In the genomic region with DNA sequence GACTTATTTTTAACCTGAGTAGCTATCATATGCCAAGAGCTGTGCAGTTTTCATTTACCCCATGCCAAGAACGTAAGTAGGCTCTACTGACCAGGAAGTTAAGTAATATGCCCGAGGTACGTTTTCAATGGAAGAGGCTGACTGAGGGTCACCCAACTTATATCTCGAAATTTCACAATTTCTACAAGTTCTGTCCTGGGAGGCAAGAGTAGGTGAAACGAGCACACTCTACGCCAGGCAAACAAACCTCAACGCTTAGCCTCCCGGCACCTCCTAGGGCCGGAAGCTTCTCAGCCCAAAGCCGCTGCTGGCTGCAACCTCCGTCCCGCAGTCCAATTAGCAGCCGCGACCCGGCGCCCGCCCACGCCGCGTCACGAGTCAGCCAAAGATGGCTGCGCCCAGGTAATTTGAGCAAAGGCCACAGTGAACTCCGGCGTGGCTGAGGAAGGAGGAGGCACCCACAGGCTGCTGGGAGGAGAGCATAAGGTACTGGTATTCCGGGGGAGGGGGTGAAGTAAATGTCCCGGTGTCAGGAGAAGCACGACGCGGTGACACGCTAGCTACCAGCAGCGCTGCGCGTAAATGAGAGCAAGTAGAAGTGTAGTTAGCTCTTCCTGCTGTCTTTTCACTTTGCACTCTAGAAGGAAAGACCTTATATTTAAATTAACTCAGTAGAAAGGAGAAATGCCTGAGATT, we compare ENCODE assay signal across 1 cellular context.
TF ChIP-seq lines count a peak whose summit lies in the region.

TSS of gene TMEM126A (plus strand) at position 364 of the 696 bp plus-strand sequence. CDS start 2,289 bp downstream, outside the sequence.

TF ChIP-seq in GM12878, 131 proteins besides CTCF, POLR2A, EP300 and RAD21 (continued from another document and continues in another):
- TF ChIP-seq ZNF687 (IDR thresholded peaks at IDR 0.05) (peak; percentile 53; the same call in 1 of the 2 replicates), ZNF384 (IDR thresholded peaks at IDR 0.05; ENCODE audit: borderline replicate concordance, low read depth, low read length) (no peak), SP1 (IDR thresholded peaks at IDR 0.05; ENCODE audit: low read depth, low read length) (peak; percentile 71), ATF7 (IDR thresholded peaks at IDR 0.05; ENCODE audit: low read depth) (0 out of 2 replicates have a peak, but pooled peaks have one; percentile 27), NFIC (IDR thresholded peaks at IDR 0.05; ENCODE audit: low read depth, low read length) (peak; percentile 38; the same call in 1 of the 2 replicates), BMI1 (IDR thresholded peaks at IDR 0.05; ENCODE audit: borderline replicate concordance) (no peak; the same call in 1 of the 2 replicates), SIN3A (IDR thresholded peaks at IDR 0.05; ENCODE audit: low read depth, low read length) (peak; percentile 88; the same call in 1 of the 2 replicates), ZBED1 (IDR thresholded peaks at IDR 0.05; ENCODE audit: borderline replicate concordance) (peak; percentile 47; the same call in 1 of the 2 replicates), NR2C1 (IDR thresholded peaks at IDR 0.05) (peak; percentile 81), SUZ12 (IDR thresholded peaks at IDR 0.05; ENCODE audit: unreplicated experiment) (no peak), CREM (IDR thresholded peaks at IDR 0.05; ENCODE audit: low read depth) (peak; percentile 79), IKZF1 (conservative IDR thresholded peaks at IDR 0.05) (peak; percentile 62), GABPA (IDR thresholded peaks at IDR 0.05; ENCODE audit: low read depth) (peak; percentile 79), IKZF2 (IDR thresholded peaks at IDR 0.05) (0 out of 4 replicates have a peak, but pooled peaks of 1 of the 2 experiments have one; percentile 6), SMC3 (IDR thresholded peaks at IDR 0.05; ENCODE audit: borderline replicate concordance, low read length) (no peak), HDAC6 (IDR thresholded peaks at IDR 0.05; ENCODE audit: unreplicated experiment) (peak; percentile 55), CBX5 (IDR thresholded peaks at IDR 0.05; ENCODE audit: low read depth) (peak; percentile 57; the same call in 1 of the 2 replicates), MEF2A (IDR thresholded peaks at IDR 0.05; ENCODE audit: insufficient read depth, low read depth, low read length) (no peak), BHLHE40 (IDR thresholded peaks at IDR 0.05; ENCODE audit: borderline replicate concordance in 1 of 2, low read depth in 2 of 2, low read length in 1 of 2) (peak; percentile 76 to 88; a peak in 3 of 4 replicates), NBN (IDR thresholded peaks at IDR 0.05) (peak; percentile 67), NR2F1 (conservative IDR thresholded peaks at IDR 0.05) (peak; percentile 51; the same call in 1 of the 2 replicates), CREB1 (IDR thresholded peaks at IDR 0.05; ENCODE audit: low read depth) (peak; percentile 91), MYB (IDR thresholded peaks at IDR 0.05; ENCODE audit: borderline replicate concordance, low read depth, low read length) (no peak), HDGF (IDR thresholded peaks at IDR 0.05) (peak; percentile 75; the same call in 1 of the 2 replicates), HDAC2 (IDR thresholded peaks at IDR 0.05) (peak; percentile 85; the same call in 1 of the 2 replicates), PML (IDR thresholded peaks at IDR 0.05; ENCODE audit: low read length) (peak; percentile 94), MTA2 (IDR thresholded peaks at IDR 0.05; ENCODE audit: low read depth) (peak; percentile 52; the same call in 1 of the 2 replicates), CHD2 (IDR thresholded peaks at IDR 0.05; ENCODE audit: borderline replicate concordance, low read depth, low read length) (peak; percentile 63; the same call in 1 of the 2 replicates), EED (IDR thresholded peaks at IDR 0.05; ENCODE audit: low read depth) (0 out of 2 replicates have a peak, but pooled peaks have one; percentile 10), RAD51 (IDR thresholded peaks at IDR 0.05) (peak; percentile 72), IRF4 (IDR thresholded peaks at IDR 0.05; ENCODE audit: low read depth, low read length) (no peak), YY1 (IDR thresholded peaks at IDR 0.05; ENCODE audit: low read depth, low read length) (peak; percentile 99), MXI1 (IDR thresholded peaks at IDR 0.05; ENCODE audit: low read depth, low read length) (peak; percentile 91), LARP7 (IDR thresholded peaks at IDR 0.05) (peak; percentile 57; the same call in 1 of the 2 replicates), BACH1 (IDR thresholded peaks at IDR 0.05; ENCODE audit: borderline replicate concordance) (0 out of 2 replicates have a peak, but pooled peaks have one; percentile 56), RELA (IDR thresholded peaks at IDR 0.05; ENCODE audit: borderline replicate concordance, partially characterized antibody) (peak; percentile 34), TAF1 (IDR thresholded peaks at IDR 0.05; ENCODE audit: borderline replicate concordance, low read depth, low read length) (peak; percentile 88), ESRRA (IDR thresholded peaks at IDR 0.05; ENCODE audit: low read length) (0 out of 2 replicates have a peak, but pooled peaks have one; percentile 17), RB1 (IDR thresholded peaks at IDR 0.05; ENCODE audit: borderline replicate concordance) (0 out of 2 replicates have a peak, but pooled peaks have one; percentile 42), POU2F2 (IDR thresholded peaks at IDR 0.05; ENCODE audit: borderline replicate concordance, low read depth, low read length) (peak; percentile 69; the same call in 2 of the 3 replicates), SMAD5 (IDR thresholded peaks at IDR 0.05; ENCODE audit: low read depth) (peak; percentile 89; the same call in 1 of the 2 replicates), PAX8 (IDR thresholded peaks at IDR 0.05) (no peak), SREBF1 (IDR thresholded peaks at IDR 0.05; ENCODE audit: low read length) (0 out of 2 replicates have a peak, but pooled peaks have one; percentile 16), GATAD2B (conservative IDR thresholded peaks at IDR 0.05; ENCODE audit: low read depth) (peak; percentile 27; the same call in 1 of the 2 replicates)
- TF ChIP-seq, protein P1, sequence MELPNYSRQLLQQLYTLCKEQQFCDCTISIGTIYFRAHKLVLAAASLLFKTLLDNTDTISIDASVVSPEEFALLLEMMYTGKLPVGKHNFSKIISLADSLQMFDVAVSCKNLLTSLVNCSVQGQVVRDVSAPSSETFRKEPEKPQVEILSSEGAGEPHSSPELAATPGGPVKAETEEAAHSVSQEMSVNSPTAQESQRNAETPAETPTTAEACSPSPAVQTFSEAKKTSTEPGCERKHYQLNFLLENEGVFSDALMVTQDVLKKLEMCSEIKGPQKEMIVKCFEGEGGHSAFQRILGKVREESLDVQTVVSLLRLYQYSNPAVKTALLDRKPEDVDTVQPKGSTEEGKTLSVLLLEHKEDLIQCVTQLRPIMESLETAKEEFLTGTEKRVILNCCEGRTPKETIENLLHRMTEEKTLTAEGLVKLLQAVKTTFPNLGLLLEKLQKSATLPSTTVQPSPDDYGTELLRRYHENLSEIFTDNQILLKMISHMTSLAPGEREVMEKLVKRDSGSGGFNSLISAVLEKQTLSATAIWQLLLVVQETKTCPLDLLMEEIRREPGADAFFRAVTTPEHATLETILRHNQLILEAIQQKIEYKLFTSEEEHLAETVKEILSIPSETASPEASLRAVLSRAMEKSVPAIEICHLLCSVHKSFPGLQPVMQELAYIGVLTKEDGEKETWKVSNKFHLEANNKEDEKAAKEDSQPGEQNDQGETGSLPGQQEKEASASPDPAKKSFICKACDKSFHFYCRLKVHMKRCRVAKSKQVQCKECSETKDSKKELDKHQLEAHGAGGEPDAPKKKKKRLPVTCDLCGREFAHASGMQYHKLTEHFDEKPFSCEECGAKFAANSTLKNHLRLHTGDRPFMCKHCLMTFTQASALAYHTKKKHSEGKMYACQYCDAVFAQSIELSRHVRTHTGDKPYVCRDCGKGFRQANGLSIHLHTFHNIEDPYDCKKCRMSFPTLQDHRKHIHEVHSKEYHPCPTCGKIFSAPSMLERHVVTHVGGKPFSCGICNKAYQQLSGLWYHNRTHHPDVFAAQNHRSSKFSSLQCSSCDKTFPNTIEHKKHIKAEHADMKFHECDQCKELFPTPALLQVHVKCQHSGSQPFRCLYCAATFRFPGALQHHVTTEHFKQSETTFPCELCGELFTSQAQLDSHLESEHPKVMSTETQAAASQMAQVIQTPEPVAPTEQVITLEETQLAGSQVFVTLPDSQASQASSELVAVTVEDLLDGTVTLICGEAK (IDR thresholded peaks at IDR 0.05; ENCODE audit: borderline replicate concordance), result peak; percentile 71; the same call in 1 of the 2 replicates
- TF ChIP-seq, protein P2, sequence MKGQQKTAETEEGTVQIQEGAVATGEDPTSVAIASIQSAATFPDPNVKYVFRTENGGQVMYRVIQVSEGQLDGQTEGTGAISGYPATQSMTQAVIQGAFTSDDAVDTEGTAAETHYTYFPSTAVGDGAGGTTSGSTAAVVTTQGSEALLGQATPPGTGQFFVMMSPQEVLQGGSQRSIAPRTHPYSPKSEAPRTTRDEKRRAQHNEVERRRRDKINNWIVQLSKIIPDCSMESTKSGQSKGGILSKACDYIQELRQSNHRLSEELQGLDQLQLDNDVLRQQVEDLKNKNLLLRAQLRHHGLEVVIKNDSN (IDR thresholded peaks at IDR 0.05; ENCODE audit: borderline replicate concordance, extremely low read length, insufficient read depth, low read depth, low read length), result peak; percentile 71
- TF ChIP-seq, protein P3, sequence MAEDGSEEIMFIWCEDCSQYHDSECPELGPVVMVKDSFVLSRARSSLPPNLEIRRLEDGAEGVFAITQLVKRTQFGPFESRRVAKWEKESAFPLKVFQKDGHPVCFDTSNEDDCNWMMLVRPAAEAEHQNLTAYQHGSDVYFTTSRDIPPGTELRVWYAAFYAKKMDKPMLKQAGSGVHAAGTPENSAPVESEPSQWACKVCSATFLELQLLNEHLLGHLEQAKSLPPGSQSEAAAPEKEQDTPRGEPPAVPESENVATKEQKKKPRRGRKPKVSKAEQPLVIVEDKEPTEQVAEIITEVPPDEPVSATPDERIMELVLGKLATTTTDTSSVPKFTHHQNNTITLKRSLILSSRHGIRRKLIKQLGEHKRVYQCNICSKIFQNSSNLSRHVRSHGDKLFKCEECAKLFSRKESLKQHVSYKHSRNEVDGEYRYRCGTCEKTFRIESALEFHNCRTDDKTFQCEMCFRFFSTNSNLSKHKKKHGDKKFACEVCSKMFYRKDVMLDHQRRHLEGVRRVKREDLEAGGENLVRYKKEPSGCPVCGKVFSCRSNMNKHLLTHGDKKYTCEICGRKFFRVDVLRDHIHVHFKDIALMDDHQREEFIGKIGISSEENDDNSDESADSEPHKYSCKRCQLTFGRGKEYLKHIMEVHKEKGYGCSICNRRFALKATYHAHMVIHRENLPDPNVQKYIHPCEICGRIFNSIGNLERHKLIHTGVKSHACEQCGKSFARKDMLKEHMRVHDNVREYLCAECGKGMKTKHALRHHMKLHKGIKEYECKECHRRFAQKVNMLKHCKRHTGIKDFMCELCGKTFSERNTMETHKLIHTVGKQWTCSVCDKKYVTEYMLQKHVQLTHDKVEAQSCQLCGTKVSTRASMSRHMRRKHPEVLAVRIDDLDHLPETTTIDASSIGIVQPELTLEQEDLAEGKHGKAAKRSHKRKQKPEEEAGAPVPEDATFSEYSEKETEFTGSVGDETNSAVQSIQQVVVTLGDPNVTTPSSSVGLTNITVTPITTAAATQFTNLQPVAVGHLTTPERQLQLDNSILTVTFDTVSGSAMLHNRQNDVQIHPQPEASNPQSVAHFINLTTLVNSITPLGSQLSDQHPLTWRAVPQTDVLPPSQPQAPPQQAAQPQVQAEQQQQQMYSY (CRISPR knock-in tag; IDR thresholded peaks at IDR 0.05), result no peak
- TF ChIP-seq, protein P4, sequence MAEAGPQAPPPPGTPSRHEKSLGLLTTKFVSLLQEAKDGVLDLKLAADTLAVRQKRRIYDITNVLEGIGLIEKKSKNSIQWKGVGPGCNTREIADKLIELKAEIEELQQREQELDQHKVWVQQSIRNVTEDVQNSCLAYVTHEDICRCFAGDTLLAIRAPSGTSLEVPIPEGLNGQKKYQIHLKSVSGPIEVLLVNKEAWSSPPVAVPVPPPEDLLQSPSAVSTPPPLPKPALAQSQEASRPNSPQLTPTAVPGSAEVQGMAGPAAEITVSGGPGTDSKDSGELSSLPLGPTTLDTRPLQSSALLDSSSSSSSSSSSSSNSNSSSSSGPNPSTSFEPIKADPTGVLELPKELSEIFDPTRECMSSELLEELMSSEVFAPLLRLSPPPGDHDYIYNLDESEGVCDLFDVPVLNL (IDR thresholded peaks at IDR 0.05; ENCODE audit: low read depth, low read length), result no peak
- TF ChIP-seq, protein P5, sequence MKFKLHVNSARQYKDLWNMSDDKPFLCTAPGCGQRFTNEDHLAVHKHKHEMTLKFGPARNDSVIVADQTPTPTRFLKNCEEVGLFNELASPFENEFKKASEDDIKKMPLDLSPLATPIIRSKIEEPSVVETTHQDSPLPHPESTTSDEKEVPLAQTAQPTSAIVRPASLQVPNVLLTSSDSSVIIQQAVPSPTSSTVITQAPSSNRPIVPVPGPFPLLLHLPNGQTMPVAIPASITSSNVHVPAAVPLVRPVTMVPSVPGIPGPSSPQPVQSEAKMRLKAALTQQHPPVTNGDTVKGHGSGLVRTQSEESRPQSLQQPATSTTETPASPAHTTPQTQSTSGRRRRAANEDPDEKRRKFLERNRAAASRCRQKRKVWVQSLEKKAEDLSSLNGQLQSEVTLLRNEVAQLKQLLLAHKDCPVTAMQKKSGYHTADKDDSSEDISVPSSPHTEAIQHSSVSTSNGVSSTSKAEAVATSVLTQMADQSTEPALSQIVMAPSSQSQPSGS (IDR thresholded peaks at IDR 0.05; ENCODE audit: low read length), result no peak
